Comparison of ENCODE assay signal across 20 cellular contexts in genomic region chr3:154642066-154642619, GRCh38.
"Had no signal": no experiment of that assay in that cellular context is flagged by ENCODE, and none has a peak within 500 bp of the region (broad histone marks: within the 10 kb centered on the region; RNA-seq: fewer than 3 reads in every experiment).

No MANE protein-coding gene starts in this region.

- H3K27ac Mint-ChIP-seq: activated B cell treated with CpG ODN at 0.5 μM for 24 hours; activated CD8-positive, alpha-beta T cell treated with anti-CD3 and anti-CD28 coated beads, Interleukin-2, amount 10 ng/mL, durations not matched to agents 7 days and 5 days; activated naive CD8-positive, alpha-beta T cell treated with anti-CD3 and anti-CD28 coated beads for 36 hours; naive B cell; stimulated activated naive CD8-positive, alpha-beta T cell treated with anti-CD3 and anti-CD28 coated beads, Interleukin-15, amount 100 ng/mL, for 72 hours had no signal

- DNase-seq: activated B cell treated with CpG ODN at 0.5 μM for 24 hours; activated CD4-positive, alpha-beta T cell treated with anti-CD3 and anti-CD28 coated beads for 48 hours; activated CD8-positive, alpha-beta memory T cell treated with anti-CD3 and anti-CD28 coated beads, Interleukin-2, amount 50 U/mL, for 48 hours; activated CD8-positive, alpha-beta T cell treated with anti-CD3 and anti-CD28 coated beads, Interleukin-2, amount 10 ng/mL, durations not matched to agents 7 days and 5 days; activated gamma-delta T cell treated with Interleukin-2 at 50 U/mL for 16 hours; activated naive CD8-positive, alpha-beta T cell treated with anti-CD3 and anti-CD28 coated beads for 36 hours; amygdala; body of pancreas; central memory CD4-positive, alpha-beta T cell; islet precursor cell; mammary epithelial cell; naive B cell; stimulated activated CD4-positive, alpha-beta T cell treated with anti-CD3 and anti-CD28 coated beads, Interleukin-1b, Interleukin-23, amount 100 ng/mL, for 48 hours; stimulated activated naive CD8-positive, alpha-beta T cell treated with anti-CD3 and anti-CD28 coated beads, Interleukin-15, amount 100 ng/mL, for 72 hours; testis had no signal

- H3K4me2 ChIP-seq: hepatocyte had no signal

- H3K27ac ChIP-seq: body of pancreas, coronary artery, esophagus muscularis mucosa, hepatocyte, parathyroid adenoma, testis had no signal

- H3K9ac ChIP-seq: parathyroid adenoma had no signal

- H3K36me3 Mint-ChIP-seq: activated naive CD8-positive, alpha-beta T cell treated with anti-CD3 and anti-CD28 coated beads for 36 hours; naive B cell had no signal

- H2AFZ ChIP-seq: hepatocyte, parathyroid adenoma had no signal

- H3K79me2 ChIP-seq: hepatocyte, parathyroid adenoma had no signal

- H3K36me3 ChIP-seq: esophagus muscularis mucosa had no signal

- H3K9me3 ChIP-seq: esophagus muscularis mucosa, testis had no signal

- H3K4me1 Mint-ChIP-seq: activated B cell treated with CpG ODN at 0.5 μM for 24 hours; activated naive CD8-positive, alpha-beta T cell treated with anti-CD3 and anti-CD28 coated beads for 36 hours; stimulated activated naive CD8-positive, alpha-beta T cell treated with anti-CD3 and anti-CD28 coated beads, Interleukin-15, amount 100 ng/mL, for 72 hours had no signal

- ATAC-seq: activated CD8-positive, alpha-beta T cell treated with anti-CD3 and anti-CD28 coated beads, Interleukin-2, amount 10 ng/mL, durations not matched to agents 7 days and 5 days; body of pancreas; left lobe of liver; stimulated activated naive CD8-positive, alpha-beta T cell treated with anti-CD3 and anti-CD28 coated beads, Interleukin-15, amount 100 ng/mL, for 72 hours had no signal

- H3K4me1 ChIP-seq: body of pancreas, esophagus muscularis mucosa, parathyroid adenoma, testis had no signal

- H3K9me3 Mint-ChIP-seq: activated naive CD8-positive, alpha-beta T cell treated with anti-CD3 and anti-CD28 coated beads for 36 hours had no signal

- H3K4me3 ChIP-seq: body of pancreas, coronary artery, esophagus muscularis mucosa, hepatocyte, testis had no signal

- H3K27me3 ChIP-seq: body of pancreas, esophagus muscularis mucosa, hepatocyte, testis had no signal

- H3K4me3 Mint-ChIP-seq: activated B cell treated with CpG ODN at 0.5 μM for 24 hours; activated CD8-positive, alpha-beta T cell treated with anti-CD3 and anti-CD28 coated beads, Interleukin-2, amount 10 ng/mL, durations not matched to agents 7 days and 5 days; activated naive CD8-positive, alpha-beta T cell treated with anti-CD3 and anti-CD28 coated beads for 36 hours; naive B cell; stimulated activated naive CD8-positive, alpha-beta T cell treated with anti-CD3 and anti-CD28 coated beads, Interleukin-15, amount 100 ng/mL, for 72 hours had no signal

- H3K27me3 Mint-ChIP-seq: activated B cell treated with CpG ODN at 0.5 μM for 24 hours; activated naive CD8-positive, alpha-beta T cell treated with anti-CD3 and anti-CD28 coated beads for 36 hours; stimulated activated naive CD8-positive, alpha-beta T cell treated with anti-CD3 and anti-CD28 coated beads, Interleukin-15, amount 100 ng/mL, for 72 hours had no signal
